30 cellular contexts compared by ENCODE assay signal in genomic region chr5:139103762-139104161, GRCh38.
DNase-seq lines count a peak whose midpoint lies in the region; ATAC-seq and TF ChIP-seq lines count a peak whose summit lies in the region.
"Had no signal": no experiment of that assay in that cellular context is flagged by ENCODE, and none has a peak within 500 bp of the region (broad histone marks: within the 10 kb centered on the region; RNA-seq: fewer than 3 reads in every experiment).

No MANE protein-coding gene starts in this region.

- H3K27me3 Mint-ChIP-seq in glutamatergic neuron (ENCODE audit: unreplicated experiment), result peaks cover 4% of the 10 kb centered on the region
- no peaks in the 10 kb centered on the region for H3K27me3 Mint-ChIP-seq in activated T-helper 17 cell treated with anti-CD3 and anti-CD28 coated beads, Interleukin-2, amount 50 U/mL, for 72 hours
- H3K27me3 Mint-ChIP-seq: activated CD4-positive, alpha-beta memory T cell treated with anti-CD3 and anti-CD28 coated beads, Interleukin-2, amount 10 ng/mL, durations not matched to agents 7 days and 5 days; IgD-negative memory B cell; stimulated activated naive CD8-positive, alpha-beta T cell treated with anti-CD3 and anti-CD28 coated beads, Interleukin-15, Interleukin-2, amounts not matched to agents 100 ng/mL and 50 ng/mL, for 24 hours had no signal

- H3K9ac ChIP-seq in stomach smooth muscle (ENCODE audit: low read length in 2 of 2), result peak overlapping the region in 1 of 2 donors; percentile 42
- H3K9ac ChIP-seq: neural progenitor cell, SK-N-SH had no signal

- H3K4me1 Mint-ChIP-seq in glutamatergic neuron (ENCODE audit: low read depth, unreplicated experiment), result peaks cover 61% of the 10 kb centered on the region
- H3K4me1 Mint-ChIP-seq in activated T-helper 17 cell treated with anti-CD3 and anti-CD28 coated beads, Interleukin-2, amount 50 U/mL, for 72 hours, result no peaks in the 10 kb centered on the region
- H3K4me1 Mint-ChIP-seq: activated CD4-positive, alpha-beta memory T cell treated with anti-CD3 and anti-CD28 coated beads, Interleukin-2, amount 10 ng/mL, durations not matched to agents 7 days and 5 days had no signal

- peaks cover 14% of the 10 kb centered on the region for H3K9me3 Mint-ChIP-seq in glutamatergic neuron (ENCODE audit: unreplicated experiment)
- no peaks in the 10 kb centered on the region for H3K9me3 Mint-ChIP-seq in activated T-helper 17 cell treated with anti-CD3 and anti-CD28 coated beads, Interleukin-2, amount 50 U/mL, for 72 hours
- H3K9me3 Mint-ChIP-seq: activated CD4-positive, alpha-beta memory T cell treated with anti-CD3 and anti-CD28 coated beads, Interleukin-2, amount 10 ng/mL, durations not matched to agents 7 days and 5 days; CD14-positive monocyte; HFFc6; IgD-negative memory B cell; stimulated activated naive CD8-positive, alpha-beta T cell treated with anti-CD3 and anti-CD28 coated beads, Interleukin-15, Interleukin-2, amounts not matched to agents 100 ng/mL and 50 ng/mL, for 24 hours; T-helper 1 cell treated with Interleukin-12 subunit alpha and Interleukin-12 subunit beta and Interleukin-4 antibody, amounts not matched to agents 30 μg/mL and 1 μg/mL, for 36 hours had no signal

- in situ Hi-C loops in G401 (cut with HindIII; ENCODE audit: low sequenced_read_pairs), result no loop called here

- H3K27me3 ChIP-seq in stomach smooth muscle (ENCODE audit: control insufficient read depth in 1 of 2, insufficient read depth in 2 of 2, low read length in 2 of 2), result no peaks in the 10 kb centered on the region
- H3K27me3 ChIP-seq: brain microvascular endothelial cell, left lung, neural progenitor cell, right lobe of liver had no signal

- H3K27ac ChIP-seq in angular gyrus (ENCODE audit: low read depth, low read length) (peak overlapping the region; percentile 34), stomach smooth muscle (ENCODE audit: low read length) (peak overlapping the region; percentile 95)
- H3K27ac ChIP-seq: brain microvascular endothelial cell, left lung, neural progenitor cell, right lobe of liver had no signal

- H3K4me3 ChIP-seq in stomach smooth muscle (ENCODE audit: low read length in 2 of 2), result peak overlapping the region in 1 of 2 donors; percentile 47
- H3K4me3 ChIP-seq: left lung, neural progenitor cell, right lobe of liver had no signal

- H3K4me1 ChIP-seq in stomach smooth muscle (ENCODE audit: control insufficient read depth, insufficient read depth, low read length), result peaks cover 51% of the 10 kb centered on the region
- H3K4me1 ChIP-seq: left lung, right lobe of liver had no signal

- no peaks in the 10 kb centered on the region for H3K36me3 Mint-ChIP-seq in glutamatergic neuron (ENCODE audit: unreplicated experiment)
- H3K36me3 Mint-ChIP-seq in activated T-helper 17 cell treated with anti-CD3 and anti-CD28 coated beads, Interleukin-2, amount 50 U/mL, for 72 hours (ENCODE audit: low read depth), result no peaks in the 10 kb centered on the region

- H3K36me3 ChIP-seq in stomach smooth muscle (ENCODE audit: control insufficient read depth in 2 of 2, insufficient read depth in 2 of 2, low read length in 2 of 2), result no peaks in the 10 kb centered on the region
- H3K36me3 ChIP-seq: brain microvascular endothelial cell, left lung, neural progenitor cell, right lobe of liver had no signal

- H3K4me3 Mint-ChIP-seq in glutamatergic neuron (ENCODE audit: unreplicated experiment), result no peak overlapping the region
- H3K4me3 Mint-ChIP-seq in activated T-helper 17 cell treated with anti-CD3 and anti-CD28 coated beads, Interleukin-2, amount 50 U/mL, for 72 hours, result no peak overlapping the region
- H3K4me3 Mint-ChIP-seq: activated CD4-positive, alpha-beta memory T cell treated with anti-CD3 and anti-CD28 coated beads, Interleukin-2, amount 10 ng/mL, durations not matched to agents 7 days and 5 days; CD14-positive monocyte; IgD-negative memory B cell; neural progenitor cell; stimulated activated naive CD8-positive, alpha-beta T cell treated with anti-CD3 and anti-CD28 coated beads, Interleukin-15, Interleukin-2, amounts not matched to agents 100 ng/mL and 50 ng/mL, for 24 hours; T-helper 1 cell treated with Interleukin-12 subunit alpha and Interleukin-12 subunit beta and Interleukin-4 antibody, amounts not matched to agents 30 μg/mL and 1 μg/mL, for 36 hours had no signal

- H3K9me3 ChIP-seq in stomach smooth muscle (ENCODE audit: control insufficient read depth in 2 of 2, low read length in 2 of 2), result no peaks in the 10 kb centered on the region
- H3K9me3 ChIP-seq: left lung, right lobe of liver, SK-N-SH had no signal

- ATAC-seq in activated T-helper 17 cell treated with anti-CD3 and anti-CD28 coated beads, Interleukin-2, amount 50 U/mL, for 72 hours (replicated peaks), result no peak
- ATAC-seq: activated CD4-positive, CD25-positive, alpha-beta regulatory T cell treated with anti-CD3 and anti-CD28 coated beads, Interleukin-2, amount 50 U/mL, for 24 hours had no signal

- peak overlapping the region; percentile 94 for H3K27ac Mint-ChIP-seq in glutamatergic neuron (ENCODE audit: unreplicated experiment)
- H3K27ac Mint-ChIP-seq in activated T-helper 17 cell treated with anti-CD3 and anti-CD28 coated beads, Interleukin-2, amount 50 U/mL, for 72 hours, result no peak overlapping the region
- H3K27ac Mint-ChIP-seq: activated CD4-positive, alpha-beta memory T cell treated with anti-CD3 and anti-CD28 coated beads, Interleukin-2, amount 10 ng/mL, durations not matched to agents 7 days and 5 days; CD14-positive monocyte; IgD-negative memory B cell; stimulated activated naive CD8-positive, alpha-beta T cell treated with anti-CD3 and anti-CD28 coated beads, Interleukin-15, Interleukin-2, amounts not matched to agents 100 ng/mL and 50 ng/mL, for 24 hours; T-helper 1 cell treated with Interleukin-12 subunit alpha and Interleukin-12 subunit beta and Interleukin-4 antibody, amounts not matched to agents 30 μg/mL and 1 μg/mL, for 36 hours had no signal

- DNase-seq in G401 (ENCODE audit: low spot score), result peak; percentile 63
- no peak for DNase-seq in glutamatergic neuron
- DNase-seq in SKM-1 (lab: John Stamatoyannopoulos, UW; ENCODE audit: unreplicated experiment), result no peak
- DNase-seq in LoVo (ENCODE audit: low spot score), result no peak
- no peak for DNase-seq in activated CD4-positive, alpha-beta T cell treated with anti-CD3 and anti-CD28 coated beads for 4 hours
- DNase-seq: activated CD4-positive, alpha-beta memory T cell treated with anti-CD3 and anti-CD28 coated beads, Interleukin-2, amount 10 ng/mL, durations not matched to agents 7 days and 5 days; activated CD8-positive, alpha-beta memory T cell treated with anti-CD3 and anti-CD28 coated beads, Interleukin-2, amount 50 U/mL, for 4 hours; activated naive CD4-positive, alpha-beta T cell treated with Interleukin-2 at 50 U/mL for 16 hours; brain microvascular endothelial cell; DND-41; effector CD4-positive, alpha-beta T cell; HFFc6; left lung; mesenchymal stem cell; NCI-H2029; OCI-M1; posterior cingulate gyrus; right lobe of liver; SK-N-SH; stimulated activated CD8-positive, alpha-beta memory T cell treated with anti-CD3 and anti-CD28 coated beads, Interleukin-4, amount 100 ng/mL, for 48 hours; trophoblast cell had no signal

- TF ChIP-seq CTCF in glutamatergic neuron (IDR thresholded peaks at IDR 0.05; ENCODE audit: partially characterized antibody, unreplicated experiment), result no peak
